In genomic region chr19:39419003-39419402, GRCh38 we compare ENCODE assay signal across 22 cellular contexts. TPM values are rescaled to one million over a fixed set of nuclear protein-coding genes. Genes with fewer than 3 reads are reported as not detected.
DNase-seq lines count a peak whose midpoint lies in the region; ATAC-seq, FAIRE-seq and TF ChIP-seq lines count a peak whose summit lies in the region.
"Had no signal": no experiment of that assay in that cellular context is flagged by ENCODE, and none has a peak within 500 bp of the region (broad histone marks: within the 10 kb centered on the region; RNA-seq: fewer than 3 reads in every experiment).

No MANE protein-coding gene starts in this region.

- H2AFZ ChIP-seq in HepG2 (ENCODE audit: low read length) (no peak overlapping the region), astrocyte (ENCODE audit: low read depth, low read length) (no peak overlapping the region)

- no peak overlapping the region for H3K4me3 ChIP-seq in HepG2 (replicated peaks in 1 of 3; ENCODE audit: insufficient read depth in 1 of 3, low read depth in 2 of 3, low read length in 3 of 3)
- H3K4me3 ChIP-seq in right lobe of liver, result no peak overlapping the region
- no peak overlapping the region for H3K4me3 ChIP-seq in astrocyte (ENCODE audit: insufficient read depth, low read depth, low read length)

- no peaks in the 10 kb centered on the region for H3K9me3 ChIP-seq in HepG2 (ENCODE audit: low read length)
- no peaks in the 10 kb centered on the region for H3K9me3 ChIP-seq in right lobe of liver
- no peaks in the 10 kb centered on the region for H3K9me3 ChIP-seq in astrocyte (ENCODE audit: insufficient read depth, low read depth, low read length)

- H3K27ac Mint-ChIP-seq in astrocyte (ENCODE audit: unreplicated experiment), result peak overlapping the region; percentile 18

- H3K36me3 ChIP-seq in HepG2 (replicated peaks in 1 of 2; ENCODE audit: control insufficient read depth in 1 of 2, insufficient read depth in 2 of 2, low read length in 2 of 2) (peaks cover 4 to 10% of the 10 kb centered on the region in 2 experiments; a peak in 4 of 5 replicates), right lobe of liver (no peaks in the 10 kb centered on the region), astrocyte (ENCODE audit: insufficient read depth, low read length) (peaks cover 22% of the 10 kb centered on the region)

- no peak overlapping the region for H3K27ac ChIP-seq in HepG2 (ENCODE audit: extremely low read length, insufficient read depth, low read length)
- H3K27ac ChIP-seq in right lobe of liver, result no peak overlapping the region
- H3K27ac ChIP-seq in astrocyte (ENCODE audit: low read depth, low read length), result no peak overlapping the region

- POLR2A ChIA-PET in HepG2 (lab: Yijun Ruan, JAX), result interaction anchor here (3.2 kb wide), 1 partner anchor 16 kb away, joined by 14 read pairs; the partner anchor contains the start of gene RPS16

- H3K4me1 Mint-ChIP-seq in astrocyte (ENCODE audit: low read depth, unreplicated experiment), result peaks cover 12% of the 10 kb centered on the region

- peaks cover 28% of the 10 kb centered on the region for H3K4me1 ChIP-seq in HepG2 (ENCODE audit: insufficient read depth, low read length)
- no peaks in the 10 kb centered on the region for H3K4me1 ChIP-seq in right lobe of liver
- H3K4me1 ChIP-seq in astrocyte (ENCODE audit: insufficient read depth, low read length), result peaks cover 15% of the 10 kb centered on the region

- TF ChIP-seq POLR2A in HepG2 (IDR thresholded peaks at IDR 0.05; ENCODE audit: insufficient read depth in 1 of 2, low read depth in 2 of 2, low read length in 2 of 2) (no peak), right lobe of liver (IDR thresholded peaks at IDR 0.05) (no peak)

- TF ChIP-seq RAD21 in HepG2 (CRISPR knock-in tag; IDR thresholded peaks at IDR 0.05), result no peak

- in situ Hi-C loops in HepG2 (cut with HindIII; ENCODE audit: extremely low pct_ligation_motif_present, low pct_unique_long_range_greater_than_20kb), result no loop called here

- CTCF ChIA-PET in HepG2 (lab: Yijun Ruan, JAX; ENCODE audit: low intra/inter-chr PET ratio, low total read pairs), result no interaction called here

- H3K9ac ChIP-seq in HepG2 (ENCODE audit: insufficient read depth, low read depth, low read length), result no peak overlapping the region
- no peak overlapping the region for H3K9ac ChIP-seq in astrocyte (ENCODE audit: low read length)

- BruUV-seq in HepG2 (replicated peaks; lab: Mats Ljungman, UMichigan), result no TSS peak

- H3K79me2 ChIP-seq in HepG2 (ENCODE audit: insufficient read depth, low read length) (peaks cover 2% of the 10 kb centered on the region), astrocyte (ENCODE audit: insufficient read depth, low read length) (peaks cover 58% of the 10 kb centered on the region)

- no peak for FAIRE-seq in HepG2 (lab: Jason Lieb, UNC)
- FAIRE-seq in astrocyte (lab: Jason Lieb, UNC), result no peak
- FAIRE-seq: GM19239, H1 had no signal

- no peak for ATAC-seq in HepG2
- no peak for ATAC-seq in right lobe of liver
- ATAC-seq in HG03196 (IDR thresholded peaks at IDR 0.05; ENCODE audit: unreplicated experiment), result no peak
- no peak for ATAC-seq in GM19035 (IDR thresholded peaks at IDR 0.05; ENCODE audit: unreplicated experiment)
- ATAC-seq: HCT116 had no signal

- peaks cover 25% of the 10 kb centered on the region for H3K36me3 Mint-ChIP-seq in astrocyte (ENCODE audit: low read depth, unreplicated experiment)

- H3K9me3 Mint-ChIP-seq in astrocyte (ENCODE audit: unreplicated experiment), result no peaks in the 10 kb centered on the region

- TF ChIP-seq CTCF in HepG2 (CRISPR knock-in tag; IDR thresholded peaks at IDR 0.05) (no peak), right lobe of liver (IDR thresholded peaks at IDR 0.05) (no peak), astrocyte (IDR thresholded peaks at IDR 0.05; ENCODE audit: insufficient read depth, low read depth, low read length) (no peak)

- no peak overlapping the region for H3K4me3 Mint-ChIP-seq in astrocyte (ENCODE audit: unreplicated experiment)

- H3K4me2 ChIP-seq in HepG2 (ENCODE audit: low read depth, low read length), result no peak overlapping the region
- no peak overlapping the region for H3K4me2 ChIP-seq in astrocyte (ENCODE audit: low read length)

- TF ChIP-seq EP300 in HepG2 (IDR thresholded peaks at IDR 0.05; ENCODE audit: low read depth in 2 of 2, low read length in 2 of 2) (no peak), HepG2 (CRISPR knock-in tag; IDR thresholded peaks at IDR 0.05; ENCODE audit: borderline replicate concordance) (no peak)

- intact Hi-C loops in HepG2 (cut with micrococcal nuclease; ENCODE audit: unreplicated experiment), result loop anchor here (10.0 kb wide), 1 partner anchor 116 kb away; the partner anchor contains the start of gene EID2B
- intact Hi-C loops in right lobe of liver (cut with DNase I), result no loop called here

- H4K20me1 ChIP-seq in HepG2 (ENCODE audit: insufficient read depth, low read length) (no peaks in the 10 kb centered on the region), astrocyte (ENCODE audit: insufficient read depth, low read length) (peaks cover 72% of the 10 kb centered on the region)

- DNase-seq in HepG2 (ENCODE audit: low spot score), result no peak
- no peak for DNase-seq in right lobe of liver
- DNase-seq in astrocyte (ENCODE audit: low read depth), result no peak
- no peak for DNase-seq in OCI-M1 (lab: John Stamatoyannopoulos, UW)
- DNase-seq: 8988T, AML-193, C1 segment of cervical spinal cord, DMS53, GF-D8, Kasumi-1, NCI-H1417, NCI-H1694 treated with DMSO at 0.1 percent for 48 hours, NCI-H2081 treated with DMSO at 0.1 percent for 48 hours, NCI-H2171 treated with DMSO at 0.1 percent for 48 hours, NCI-H524 treated with DMSO at 0.1 percent for 48 hours, NCI-H82, Right ventricle myocardium superior had no signal

- no peaks in the 10 kb centered on the region for H3K27me3 ChIP-seq in HepG2 (ENCODE audit: control insufficient read depth in 1 of 2, insufficient read depth in 2 of 2, low read length in 2 of 2)
- no peaks in the 10 kb centered on the region for H3K27me3 ChIP-seq in right lobe of liver
- no peaks in the 10 kb centered on the region for H3K27me3 ChIP-seq in astrocyte (ENCODE audit: insufficient read depth, low read length)

- no peaks in the 10 kb centered on the region for H3K27me3 Mint-ChIP-seq in astrocyte (ENCODE audit: low read depth, unreplicated experiment)

- 93% methylated on average over 8 of the region's 9 CpGs for WGBS in HepG2 (ENCODE audit: low lambda C conversion rate)
- WGBS in right lobe of liver (ENCODE audit: insufficient coverage, low coverage, low lambda C conversion rate, missing lambda C conversion rate), result 72% methylated on average over 3 of the region's 9 CpGs

RNA-seq across cellular contexts. Expression of gene PLEKHG2, which starts 6.5 kb away (rescaled TPM):
- total RNA-seq in HepG2 (2016; rRNA removed; fragmentation: Illumina TruSeq; extraction: Trizol) (3.6 and 5.2 TPM in 2 replicates), right lobe of liver (10 to 100 TPM in 1 of 6 experiments, 1 to 10 TPM in 5; 1.6 to 15.0 (median 6.3) TPM), astrocyte (101 and 102 TPM in 2 replicates)
- total RNA-seq in HepG2 (2016; cell fraction: cytosol; rRNA removed; fragmentation: Illumina TruSeq; extraction: Trizol; ENCODE audit: low read depth), result 0.51 and 1.9 TPM in 2 replicates
- total RNA-seq in HepG2 (2016; cell fraction: insoluble cytoplasmic fraction; rRNA removed; fragmentation: Illumina TruSeq; extraction: Trizol), result 3.1 and 4.0 TPM in 2 replicates
- total RNA-seq in HepG2 (2016; cell fraction: membrane; rRNA removed; fragmentation: Illumina TruSeq; extraction: Trizol), result 2.0 and 3.5 TPM in 2 replicates
- 6.8 TPM in 2 replicates for total RNA-seq in HepG2 (2016; cell fraction: nucleus; rRNA removed; fragmentation: Illumina TruSeq; extraction: Trizol)
- polyA plus RNA-seq in HepG2 (2011; rRNA removed), result 6.8 and 7.8 TPM in 2 replicates
- 1.9 and 2.4 TPM in 2 replicates for polyA plus RNA-seq in HepG2 (2011; cell fraction: cytosol; rRNA removed)
- polyA plus RNA-seq in HepG2 (2011; cell fraction: nucleus; rRNA removed), result 30.6 and 32.3 TPM in 2 replicates
- 5.1 and 11.3 TPM in 2 replicates for polyA plus RNA-seq in HepG2 (2012)
- polyA plus RNA-seq in HepG2 (2016; cell fraction: cytosol; fragmentation: Illumina TruSeq; extraction: Trizol; ENCODE audit: low read depth), result 0.75 and 1.5 TPM in 2 replicates
- 2.8 and 5.1 TPM in 2 replicates for polyA plus RNA-seq in HepG2 (2016; cell fraction: insoluble cytoplasmic fraction; fragmentation: Illumina TruSeq; extraction: Trizol; ENCODE audit: low read depth)
- 2.6 and 3.5 TPM in 2 replicates for polyA plus RNA-seq in HepG2 (2016; cell fraction: membrane; fragmentation: Illumina TruSeq; extraction: Trizol; ENCODE audit: low read depth)
- polyA plus RNA-seq in HepG2 (2016; cell fraction: nucleus; fragmentation: Illumina TruSeq; extraction: Trizol; ENCODE audit: insufficient read depth, low read depth), result 17.4 and 28.3 TPM in 2 replicates
- 6.5 and 8.4 TPM in 2 replicates for polyA minus RNA-seq in HepG2 (2011; rRNA and poly(A)+ RNA removed; ENCODE audit: low replicate concordance)
- polyA minus RNA-seq in HepG2 (2011; cell fraction: cytosol; rRNA and poly(A)+ RNA removed), result 6.3 and 8.3 TPM in 2 replicates
- polyA minus RNA-seq in HepG2 (2011; cell fraction: nucleus; rRNA and poly(A)+ RNA removed), result 18.9 and 20.1 TPM in 2 replicates

RNA-seq across cellular contexts. Expression of gene ZFP36, which starts 12.4 kb away (rescaled TPM):
- total RNA-seq in HepG2 (2016; rRNA removed; fragmentation: Illumina TruSeq; extraction: Trizol) (0.81 and 1.7 TPM in 2 replicates), right lobe of liver (100 to 1,000 TPM in 3 of 6 experiments, 10 to 100 TPM in 3; 28.3 to 156 (median 91.7) TPM), astrocyte (21.6 and 28.0 TPM in 2 replicates)
- 1.2 and 1.4 TPM in 2 replicates for total RNA-seq in HepG2 (2016; cell fraction: cytosol; rRNA removed; fragmentation: Illumina TruSeq; extraction: Trizol; ENCODE audit: low read depth)
- 0.52 and 1.3 TPM in 2 replicates for total RNA-seq in HepG2 (2016; cell fraction: insoluble cytoplasmic fraction; rRNA removed; fragmentation: Illumina TruSeq; extraction: Trizol)
- 1.9 and 2.1 TPM in 2 replicates for total RNA-seq in HepG2 (2016; cell fraction: membrane; rRNA removed; fragmentation: Illumina TruSeq; extraction: Trizol)
- total RNA-seq in HepG2 (2016; cell fraction: nucleus; rRNA removed; fragmentation: Illumina TruSeq; extraction: Trizol), result 1.1 and 2.6 TPM in 2 replicates
- 1.4 and 2.1 TPM in 2 replicates for polyA plus RNA-seq in HepG2 (2011; rRNA removed)
- polyA plus RNA-seq in HepG2 (2011; cell fraction: cytosol; rRNA removed), result 2.1 TPM in 2 replicates
- polyA plus RNA-seq in HepG2 (2011; cell fraction: nucleus; rRNA removed), result 10.8 and 12.7 TPM in 2 replicates
- polyA plus RNA-seq in HepG2 (2012), result 9.4 and 10.6 TPM in 2 replicates
- polyA plus RNA-seq in HepG2 (2016; cell fraction: cytosol; fragmentation: Illumina TruSeq; extraction: Trizol; ENCODE audit: low read depth), result 1.1 and 1.3 TPM in 2 replicates
- 2.3 and 4.1 TPM in 2 replicates for polyA plus RNA-seq in HepG2 (2016; cell fraction: insoluble cytoplasmic fraction; fragmentation: Illumina TruSeq; extraction: Trizol; ENCODE audit: low read depth)
- 1.9 and 2.8 TPM in 2 replicates for polyA plus RNA-seq in HepG2 (2016; cell fraction: membrane; fragmentation: Illumina TruSeq; extraction: Trizol; ENCODE audit: low read depth)
- polyA plus RNA-seq in HepG2 (2016; cell fraction: nucleus; fragmentation: Illumina TruSeq; extraction: Trizol; ENCODE audit: insufficient read depth, low read depth), result 6.2 and 8.4 TPM in 2 replicates
- polyA minus RNA-seq in HepG2 (2011; rRNA and poly(A)+ RNA removed; ENCODE audit: low replicate concordance), result 4.1 and 5.5 TPM in 2 replicates
- polyA minus RNA-seq in HepG2 (2011; cell fraction: cytosol; rRNA and poly(A)+ RNA removed), result 7.8 and 9.2 TPM in 2 replicates
- 4.1 and 6.0 TPM in 2 replicates for polyA minus RNA-seq in HepG2 (2011; cell fraction: nucleus; rRNA and poly(A)+ RNA removed)

RNA-seq across cellular contexts. Expression of gene RPS16, which starts 16.7 kb away (rescaled TPM):
- 488 and 790 TPM in 2 replicates for total RNA-seq in HepG2 (2016; rRNA removed; fragmentation: Illumina TruSeq; extraction: Trizol)
- total RNA-seq in HepG2 (2016; cell fraction: cytosol; rRNA removed; fragmentation: Illumina TruSeq; extraction: Trizol; ENCODE audit: low read depth), result 875 and 1,100 TPM in 2 replicates
- total RNA-seq in HepG2 (2016; cell fraction: insoluble cytoplasmic fraction; rRNA removed; fragmentation: Illumina TruSeq; extraction: Trizol), result 524 and 648 TPM in 2 replicates
- 1,389 and 1,434 TPM in 2 replicates for total RNA-seq in HepG2 (2016; cell fraction: membrane; rRNA removed; fragmentation: Illumina TruSeq; extraction: Trizol)
- total RNA-seq in HepG2 (2016; cell fraction: nucleus; rRNA removed; fragmentation: Illumina TruSeq; extraction: Trizol), result 216 and 289 TPM in 2 replicates
- 2,583 and 2,596 TPM in 2 replicates for polyA plus RNA-seq in HepG2 (2011; rRNA removed)
- 6,196 and 9,335 TPM in 2 replicates for polyA plus RNA-seq in HepG2 (2011; cell fraction: cytosol; rRNA removed)
- polyA plus RNA-seq in HepG2 (2011; cell fraction: nucleus; rRNA removed), result 2,074 and 2,083 TPM in 2 replicates
- 3,042 and 3,601 TPM in 2 replicates for polyA plus RNA-seq in HepG2 (2012)
- polyA plus RNA-seq in HepG2 (2016; cell fraction: cytosol; fragmentation: Illumina TruSeq; extraction: Trizol; ENCODE audit: low read depth), result 3,994 and 4,562 TPM in 2 replicates
- polyA plus RNA-seq in HepG2 (2016; cell fraction: insoluble cytoplasmic fraction; fragmentation: Illumina TruSeq; extraction: Trizol; ENCODE audit: low read depth), result 2,744 and 2,812 TPM in 2 replicates
- 5,655 and 5,989 TPM in 2 replicates for polyA plus RNA-seq in HepG2 (2016; cell fraction: membrane; fragmentation: Illumina TruSeq; extraction: Trizol; ENCODE audit: low read depth)
- 1,642 and 1,701 TPM in 2 replicates for polyA plus RNA-seq in HepG2 (2016; cell fraction: nucleus; fragmentation: Illumina TruSeq; extraction: Trizol; ENCODE audit: insufficient read depth, low read depth)
- 2,434 and 2,985 TPM in 2 replicates for polyA minus RNA-seq in HepG2 (2011; rRNA and poly(A)+ RNA removed; ENCODE audit: low replicate concordance)
- polyA minus RNA-seq in HepG2 (2011; cell fraction: cytosol; rRNA and poly(A)+ RNA removed), result 1,333 and 1,373 TPM in 2 replicates
- 311 and 415 TPM in 2 replicates for polyA minus RNA-seq in HepG2 (2011; cell fraction: nucleus; rRNA and poly(A)+ RNA removed)
- 100 to 1,000 TPM; 448 to 643 (median 568) TPM for total RNA-seq in right lobe of liver
- 1,194 and 1,329 TPM in 2 replicates for total RNA-seq in astrocyte

RNA-seq across cellular contexts. Expression of gene SUPT5H, which starts 26.4 kb away (rescaled TPM):
- total RNA-seq in HepG2 (2016; rRNA removed; fragmentation: Illumina TruSeq; extraction: Trizol) (34.9 and 48.2 TPM in 2 replicates), right lobe of liver (10 to 100 TPM; 42.3 to 60.8 (median 54.7) TPM), astrocyte (163 and 171 TPM in 2 replicates)
- 10.1 and 10.2 TPM in 2 replicates for total RNA-seq in HepG2 (2016; cell fraction: cytosol; rRNA removed; fragmentation: Illumina TruSeq; extraction: Trizol; ENCODE audit: low read depth)
- total RNA-seq in HepG2 (2016; cell fraction: insoluble cytoplasmic fraction; rRNA removed; fragmentation: Illumina TruSeq; extraction: Trizol), result 31.0 and 56.4 TPM in 2 replicates
- 24.1 and 24.5 TPM in 2 replicates for total RNA-seq in HepG2 (2016; cell fraction: membrane; rRNA removed; fragmentation: Illumina TruSeq; extraction: Trizol)
- total RNA-seq in HepG2 (2016; cell fraction: nucleus; rRNA removed; fragmentation: Illumina TruSeq; extraction: Trizol), result 40.8 and 47.1 TPM in 2 replicates
- 49.0 and 51.7 TPM in 2 replicates for polyA plus RNA-seq in HepG2 (2011; rRNA removed)
- 25.7 and 31.7 TPM in 2 replicates for polyA plus RNA-seq in HepG2 (2011; cell fraction: cytosol; rRNA removed)
- 253 and 283 TPM in 2 replicates for polyA plus RNA-seq in HepG2 (2011; cell fraction: nucleus; rRNA removed)
- 67.2 and 69.5 TPM in 2 replicates for polyA plus RNA-seq in HepG2 (2012)
- polyA plus RNA-seq in HepG2 (2016; cell fraction: cytosol; fragmentation: Illumina TruSeq; extraction: Trizol; ENCODE audit: low read depth), result 6.0 and 6.1 TPM in 2 replicates
- 36.5 and 56.7 TPM in 2 replicates for polyA plus RNA-seq in HepG2 (2016; cell fraction: insoluble cytoplasmic fraction; fragmentation: Illumina TruSeq; extraction: Trizol; ENCODE audit: low read depth)
- 12.5 and 14.4 TPM in 2 replicates for polyA plus RNA-seq in HepG2 (2016; cell fraction: membrane; fragmentation: Illumina TruSeq; extraction: Trizol; ENCODE audit: low read depth)
- polyA plus RNA-seq in HepG2 (2016; cell fraction: nucleus; fragmentation: Illumina TruSeq; extraction: Trizol; ENCODE audit: insufficient read depth, low read depth), result 151 and 174 TPM in 2 replicates
- polyA minus RNA-seq in HepG2 (2011; rRNA and poly(A)+ RNA removed; ENCODE audit: low replicate concordance), result 47.0 and 62.8 TPM in 2 replicates
- polyA minus RNA-seq in HepG2 (2011; cell fraction: cytosol; rRNA and poly(A)+ RNA removed), result 24.6 and 28.9 TPM in 2 replicates
- polyA minus RNA-seq in HepG2 (2011; cell fraction: nucleus; rRNA and poly(A)+ RNA removed), result 41.6 and 42.1 TPM in 2 replicates

RNA-seq across cellular contexts. Expression of gene MED29, which starts 27.8 kb away (rescaled TPM):
- total RNA-seq in HepG2 (2016; rRNA removed; fragmentation: Illumina TruSeq; extraction: Trizol) (14.0 and 18.1 TPM in 2 replicates), right lobe of liver (10 to 100 TPM; 19.4 to 38.1 (median 24.1) TPM), astrocyte (27.0 and 29.9 TPM in 2 replicates)
- total RNA-seq in HepG2 (2016; cell fraction: cytosol; rRNA removed; fragmentation: Illumina TruSeq; extraction: Trizol; ENCODE audit: low read depth), result 3.3 and 3.4 TPM in 2 replicates
- total RNA-seq in HepG2 (2016; cell fraction: insoluble cytoplasmic fraction; rRNA removed; fragmentation: Illumina TruSeq; extraction: Trizol), result 14.6 and 16.5 TPM in 2 replicates
- total RNA-seq in HepG2 (2016; cell fraction: membrane; rRNA removed; fragmentation: Illumina TruSeq; extraction: Trizol), result 8.2 and 8.3 TPM in 2 replicates
- 6.8 and 6.9 TPM in 2 replicates for total RNA-seq in HepG2 (2016; cell fraction: nucleus; rRNA removed; fragmentation: Illumina TruSeq; extraction: Trizol)
- 19.7 and 23.7 TPM in 2 replicates for polyA plus RNA-seq in HepG2 (2011; rRNA removed)
- 23.2 and 27.9 TPM in 2 replicates for polyA plus RNA-seq in HepG2 (2011; cell fraction: cytosol; rRNA removed)
- 16.6 and 20.4 TPM in 2 replicates for polyA plus RNA-seq in HepG2 (2011; cell fraction: nucleus; rRNA removed)
- 12.2 and 13.4 TPM in 2 replicates for polyA plus RNA-seq in HepG2 (2012)
- 3.1 TPM in 2 replicates for polyA plus RNA-seq in HepG2 (2016; cell fraction: cytosol; fragmentation: Illumina TruSeq; extraction: Trizol; ENCODE audit: low read depth)
- 18.4 and 20.3 TPM in 2 replicates for polyA plus RNA-seq in HepG2 (2016; cell fraction: insoluble cytoplasmic fraction; fragmentation: Illumina TruSeq; extraction: Trizol; ENCODE audit: low read depth)
- 6.3 and 7.9 TPM in 2 replicates for polyA plus RNA-seq in HepG2 (2016; cell fraction: membrane; fragmentation: Illumina TruSeq; extraction: Trizol; ENCODE audit: low read depth)
- 14.1 and 15.8 TPM in 2 replicates for polyA plus RNA-seq in HepG2 (2016; cell fraction: nucleus; fragmentation: Illumina TruSeq; extraction: Trizol; ENCODE audit: insufficient read depth, low read depth)
- 44.1 and 48.3 TPM in 2 replicates for polyA minus RNA-seq in HepG2 (2011; rRNA and poly(A)+ RNA removed; ENCODE audit: low replicate concordance)
- polyA minus RNA-seq in HepG2 (2011; cell fraction: cytosol; rRNA and poly(A)+ RNA removed), result 10.6 and 11.3 TPM in 2 replicates
- polyA minus RNA-seq in HepG2 (2011; cell fraction: nucleus; rRNA and poly(A)+ RNA removed), result 10.1 and 13.1 TPM in 2 replicates
